ENCODE assay signal across 18 cellular contexts in genomic region chrX:136186023-136186413, GRCh38. TPM values are rescaled to one million over a fixed set of nuclear protein-coding genes. Genes with fewer than 3 reads are reported as not detected.
A peak's percentile ranks its signal among the peaks of the same experiment; 100 is the strongest.
DNase-seq lines count a peak whose midpoint lies in the region; ATAC-seq and TF ChIP-seq lines count a peak whose summit lies in the region.
"Had no signal": no experiment of that assay in that cellular context is flagged by ENCODE, and none has a peak within 500 bp of the region (broad histone marks: within the 10 kb centered on the region; RNA-seq: fewer than 3 reads in every experiment).

No MANE protein-coding gene starts in this region.

- TF ChIP-seq POLR2A in HCT116 (IDR thresholded peaks at IDR 0.05; ENCODE audit: borderline replicate concordance, extremely low read depth, insufficient read depth, insufficient read length), result no peak
- no peak for TF ChIP-seq POLR2A in adrenal gland (IDR thresholded peaks at IDR 0.05)
- TF ChIP-seq POLR2A in stomach (IDR thresholded peaks at IDR 0.05), result no peak

- 24 to 40% (median 27%) methylated on average over 3 of the region's 3 CpGs for WGBS in adrenal gland, 4 donors
- whole genome bisulfite sequencing in liver, result 13% methylated on average over 3 of the region's 3 CpGs
- WGBS in stomach, 5 donors, result 53 to 66% (median 60%) methylated on average over 3 of the region's 3 CpGs

- H3K4me1 ChIP-seq in HCT116 (ENCODE audit: control insufficient read depth in 1 of 2, insufficient read depth in 2 of 2, low read length in 2 of 2), result peaks cover 7 to 11% of the 10 kb centered on the region in 2 experiments; a peak in 3 of 4 replicates
- H3K4me1 ChIP-seq in adrenal gland (replicated peaks in 1 of 2), result peaks cover 6 to 16% of the 10 kb centered on the region in 2 donors
- peaks cover 3 to 22% (median 9%) of the 10 kb centered on the region in 4 donors for H3K4me1 ChIP-seq in liver (ENCODE audit: control insufficient read depth in 4 of 4, insufficient read depth in 4 of 4, low read length in 3 of 4)
- H3K4me1 ChIP-seq in stomach, result peaks cover 0 to 33% (median 14%) of the 10 kb centered on the region in 4 donors

- H3K27ac ChIP-seq in HCT116 (ENCODE audit: low read depth, low read length) (no peak overlapping the region), adrenal gland (peak overlapping the region in 4 of 5 donors; percentile 35 to 76 (median 54)), liver (ENCODE audit: low read depth in 1 of 2, low read length in 2 of 2) (peak overlapping the region; percentile 65 to 82), stomach (peak overlapping the region in 4 of 5 donors; percentile 17 to 86 (median 42))

- POLR2A ChIA-PET in HCT116 (lab: Charles Lee), result no interaction called here

- BruUV-seq in HCT116 (replicated peaks; lab: Mats Ljungman, UMichigan), result no TSS peak

- H3K27me3 ChIP-seq in HCT116 (ENCODE audit: insufficient read depth, low read length), result no peaks in the 10 kb centered on the region
- H3K27me3 ChIP-seq in adrenal gland, result no peaks in the 10 kb centered on the region
- H3K27me3 ChIP-seq in liver (ENCODE audit: control insufficient read depth in 4 of 4, insufficient read depth in 4 of 4, low read length in 3 of 4), result no peaks in the 10 kb centered on the region
- peaks cover 0 to 5% (median 0%) of the 10 kb centered on the region in 3 donors for H3K27me3 ChIP-seq in stomach

- TF ChIP-seq RAD21 in HCT116 (IDR thresholded peaks at IDR 0.05; ENCODE audit: low read depth), result no peak
- no peak for TF ChIP-seq RAD21 in liver (IDR thresholded peaks at IDR 0.05)

- CTCF ChIA-PET in HCT116 (lab: Charles Lee), result interaction anchor here (0.9 kb wide), 1 partner anchor 24 kb away, joined by 3 read pairs; no protein-coding TSS in a partner anchor

- H3K79me2 ChIP-seq in HCT116 (ENCODE audit: insufficient read depth, low read length), result no peaks in the 10 kb centered on the region

- H4K20me1 ChIP-seq in HCT116 (ENCODE audit: insufficient read depth), result no peaks in the 10 kb centered on the region

- DNase-seq in HCT116 (ENCODE audit: low read depth, low spot score), result no peak
- DNase-seq in adrenal gland, result no peak
- no peak for DNase-seq in stomach
- no peak for DNase-seq in stimulated activated CD4-positive, alpha-beta T cell treated with anti-CD3 and anti-CD28 coated beads, Interleukin-15, amount 100 ng/mL, for 24 hours
- no peak for DNase-seq in DMS53 (lab: John Stamatoyannopoulos, UW)
- DNase-seq: activated CD4-positive, alpha-beta memory T cell treated with anti-CD3 and anti-CD28 coated beads for 36 hours; activated effector memory CD4-positive, alpha-beta T cell treated with Interleukin-2 at 50 U/mL for 16 hours; activated naive CD8-positive, alpha-beta T cell treated with anti-CD3 and anti-CD28 coated beads, Interleukin-2, amount 50 U/mL, for 24 hours; DND-41; islet precursor cell; MV-4-11; NCI-H1694; NCI-H748 treated with DMSO at 0.1 percent for 48 hours; SHP77 had no signal

- no peak for ATAC-seq in HCT116
- no peak for ATAC-seq in GM19455 (IDR thresholded peaks at IDR 0.05; ENCODE audit: unreplicated experiment)
- no peak for ATAC-seq in HG02763 (IDR thresholded peaks at IDR 0.05; ENCODE audit: unreplicated experiment)
- ATAC-seq: activated naive CD8-positive, alpha-beta T cell treated with anti-CD3 and anti-CD28 coated beads, Interleukin-2, amount 50 U/mL, for 24 hours had no signal

- no peaks in the 10 kb centered on the region for H3K9me2 ChIP-seq in HCT116 (ENCODE audit: insufficient read depth)

- H3K9me3 ChIP-seq in HCT116 (ENCODE audit: control insufficient read depth in 1 of 2, insufficient read depth in 1 of 2, low read depth in 1 of 2, low read length in 2 of 2) (no peaks in the 10 kb centered on the region), adrenal gland (replicated peaks in 1 of 3) (no peaks in the 10 kb centered on the region), liver (ENCODE audit: control insufficient read depth in 4 of 4, low read length in 3 of 4) (no peaks in the 10 kb centered on the region), stomach (no peaks in the 10 kb centered on the region)

- TF ChIP-seq CTCF in HCT116 (IDR thresholded peaks at IDR 0.05 in 2 of 3, conservative IDR thresholded peaks at IDR 0.05 in 1 of 3; ENCODE audit: borderline replicate concordance in 1 of 3, insufficient read depth in 1 of 3, low read depth in 2 of 3, low read length in 2 of 3) (no peak), adrenal gland (IDR thresholded peaks at IDR 0.05) (no peak), liver (IDR thresholded peaks at IDR 0.05; ENCODE audit: low read depth, low read length, missing input control) (no peak), stomach (IDR thresholded peaks at IDR 0.05) (no peak)

- H3K36me3 ChIP-seq in HCT116 (ENCODE audit: control insufficient read depth in 1 of 2, insufficient read depth in 2 of 2, low read length in 2 of 2), result no peaks in the 10 kb centered on the region
- no peaks in the 10 kb centered on the region for H3K36me3 ChIP-seq in adrenal gland (replicated peaks in 1 of 2)
- no peaks in the 10 kb centered on the region for H3K36me3 ChIP-seq in liver (ENCODE audit: control insufficient read depth in 4 of 4, insufficient read depth in 3 of 4, low read depth in 1 of 4, low read length in 3 of 4)
- no peaks in the 10 kb centered on the region for H3K36me3 ChIP-seq in stomach

- H3K4me2 ChIP-seq in HCT116 (ENCODE audit: low read length), result peak overlapping the region; percentile 56

- H3K4me3 ChIP-seq in HCT116 (replicated peaks in 1 of 2; ENCODE audit: low read depth in 1 of 2, low read length in 2 of 2) (no peak overlapping the region), adrenal gland (peak overlapping the region in 1 of 4 donors; percentile 17), liver (ENCODE audit: low read depth in 1 of 3, low read length in 3 of 3) (peak overlapping the region in 1 of 3 donors; percentile 17), stomach (no peak overlapping the region)

- TF ChIP-seq EP300 in stomach (IDR thresholded peaks at IDR 0.05), result no peak

- H2AFZ ChIP-seq in HCT116 (ENCODE audit: low read depth, low read length, poor library complexity, severe bottlenecking), result no peak overlapping the region

- no peak overlapping the region for H3K9ac ChIP-seq in HCT116 (ENCODE audit: low read length)
- peak overlapping the region in 1 of 2 donors; percentile 9 for H3K9ac ChIP-seq in liver (ENCODE audit: low read depth in 1 of 2, low read length in 2 of 2)

- intact Hi-C loops in HCT116 (cut with micrococcal nuclease) (no loop called here), adrenal gland (cut with DNase I) (no loop called here), stomach (cut with DNase I; ENCODE audit: low total_unique reads) (no loop called here)

- RAD21 ChIA-PET in HCT116 (lab: Charles Lee; ENCODE audit: low non-redundant PET in 1 of 2, low total read pairs in 2 of 2, uncharacterized antibody in 2 of 2, unreplicated experiment in 2 of 2), result no interaction called here

TF ChIP-seq in HCT116, 20 proteins besides CTCF, POLR2A, EP300 and RAD21:
- TF ChIP-seq ZFX (IDR thresholded peaks at IDR 0.05) (no peak), ZNF274 (IDR thresholded peaks at IDR 0.05; ENCODE audit: low read depth, low read length) (no peak), EZH2 (IDR thresholded peaks at IDR 0.05) (no peak), JUND (IDR thresholded peaks at IDR 0.05) (no peak), FOSL1 (IDR thresholded peaks at IDR 0.05; ENCODE audit: low read depth) (no peak), CEBPB (IDR thresholded peaks at IDR 0.05; ENCODE audit: low read depth) (no peak), SP1 (IDR thresholded peaks at IDR 0.05; ENCODE audit: low read depth) (no peak), ELF1 (IDR thresholded peaks at IDR 0.05; ENCODE audit: borderline replicate concordance, low read depth) (no peak), TCF7L2 (IDR thresholded peaks at IDR 0.05; ENCODE audit: borderline replicate concordance, extremely low read depth, insufficient read depth, insufficient read length) (no peak), YY1 (IDR thresholded peaks at IDR 0.05; ENCODE audit: extremely low read depth, insufficient replicate concordance, low read depth, low read length) (no peak)

TF ChIP-seq in liver, 16 proteins besides CTCF, POLR2A, EP300 and RAD21:
- no peak for TF ChIP-seq HNF4G (IDR thresholded peaks at IDR 0.05)
- TF ChIP-seq HNF4A (conservative IDR thresholded peaks at IDR 0.05), result peak in 1 of 2 donors; percentile 56

RNA-seq across cellular contexts. Expression of gene FHL1, which starts 38.7 kb away (rescaled TPM):
- 20.0 TPM for total RNA-seq in HCT116 (2021; ENCODE audit: unreplicated experiment)
- polyA plus RNA-seq in HCT116 (2012), result 25.6 and 32.5 TPM in 2 replicates
- total RNA-seq in adrenal gland, result 10 to 100 TPM; 23.2 to 72.7 (median 53.4) TPM
- polyA plus RNA-seq in adrenal gland, result 10 to 100 TPM; 46.7 to 78.0 (median 50.0) TPM
- total RNA-seq in liver, result 10 to 100 TPM in 1 of 2 donors, 1 to 10 TPM in 1; 8.8 to 18.7 TPM
- 10 to 100 TPM; 11.3 to 20.2 TPM for polyA plus RNA-seq in liver
- total RNA-seq in stomach, result 1,000 to 10,000 TPM in 1 of 5 donors, 100 to 1,000 TPM in 4; 101 to 1,286 (median 650) TPM
- 100 to 1,000 TPM; 147 to 325 (median 211) TPM for polyA plus RNA-seq in stomach
- total RNA-seq: HT-29 had no signal
